ENCODE assay signal across 21 cellular contexts in the genomic region with DNA sequence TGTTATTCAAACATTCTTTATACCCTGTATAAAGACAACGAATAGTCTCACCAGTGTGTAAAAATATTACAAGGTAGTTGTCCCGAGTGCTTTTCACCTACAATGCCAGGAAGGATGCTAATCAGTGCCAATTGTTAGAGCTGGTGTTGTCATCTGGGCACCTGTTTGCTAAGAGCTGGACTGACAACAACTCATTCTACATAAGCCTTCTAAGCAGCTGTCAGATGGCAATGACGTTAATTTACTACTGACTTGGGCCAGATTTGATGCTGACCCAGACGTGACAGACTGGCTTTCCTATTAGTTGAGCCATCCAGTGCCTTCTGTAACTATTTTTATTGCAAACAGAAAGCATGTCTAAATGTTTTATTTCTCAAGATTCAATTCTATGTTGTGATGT.
DNase-seq lines count a peak whose midpoint lies in the region; ATAC-seq lines count a peak whose summit lies in the region.
"Had no signal": no experiment of that assay in that cellular context is flagged by ENCODE, and none has a peak within 500 bp of the region (broad histone marks: within the 10 kb centered on the region; RNA-seq: fewer than 3 reads in every experiment).

No MANE protein-coding gene starts in this region.

- peak; percentile 44 for DNase-seq in DMS153 (lab: John Stamatoyannopoulos, UW)
- DNase-seq in DMS153 treated with DMSO at 0.1 percent for 48 hours (lab: John Stamatoyannopoulos, UW; ENCODE audit: unreplicated experiment) = no peak
- peak; percentile 82 for DNase-seq in NCI-H82 (lab: John Stamatoyannopoulos, UW)
- no peak for DNase-seq in NCI-H82 treated with DMSO at 0.1 percent for 48 hours (lab: John Stamatoyannopoulos, UW; ENCODE audit: unreplicated experiment)
- peak; percentile 19 for DNase-seq in NCI-H69 (lab: John Stamatoyannopoulos, UW)
- DNase-seq in cerebellar cortex (ENCODE audit: low spot score) = peak; percentile 22
- no peak for DNase-seq in effector CD4-positive, alpha-beta T cell
- DNase-seq: 8988T; BE2C; Calu3; CD4-positive, CD25-positive, alpha-beta regulatory T cell; GDM1; H9; KG1; NCI-H146; NCI-H2081 treated with DMSO at 0.1 percent for 48 hours; NCI-H2227 treated with DMSO at 0.1 percent for 48 hours; NCI-H526 treated with DMSO at 0.1 percent for 48 hours; SK-N-SH had no signal

- ATAC-seq in HG02642 (IDR thresholded peaks at IDR 0.05; ENCODE audit: poor library complexity, unreplicated experiment) = no peak
- ATAC-seq: Panc1 had no signal

Comparison
In these comparisons a context has a peak if more than half of its experiments do, and no peak if none do; other contexts are left out.
1. DNase-seq: peak in DMS153 (single experiment), NCI-H82 (single experiment), NCI-H69 (single experiment) and cerebellar cortex (single experiment); none in DMS153 treated with DMSO at 0.1 percent for 48 hours (single experiment), NCI-H82 treated with DMSO at 0.1 percent for 48 hours (single experiment) and effector CD4-positive, alpha-beta T cell (single experiment).